In genomic region chr7:135232087-135232486, GRCh38 we compare ENCODE assay signal across 1 cellular context.
A peak's percentile ranks its signal among the peaks of the same experiment; 100 is the strongest.
TF ChIP-seq lines count a peak whose summit lies in the region.

No MANE protein-coding gene starts in this region.

TF ChIP-seq in GM12878, 131 proteins besides CTCF, POLR2A, EP300 and RAD21:
- TF ChIP-seq POLR2AphosphoS5 (IDR thresholded peaks at IDR 0.05; ENCODE audit: low read length) (no peak), KLF5 (IDR thresholded peaks at IDR 0.05; ENCODE audit: partially characterized antibody) (no peak), GATAD2B (conservative IDR thresholded peaks at IDR 0.05; ENCODE audit: low read depth) (no peak), NR2F1 (conservative IDR thresholded peaks at IDR 0.05) (peak; percentile 59), MLLT1 (IDR thresholded peaks at IDR 0.05) (no peak)
